ENCODE assay signal across 8 cellular contexts in the genomic region with DNA sequence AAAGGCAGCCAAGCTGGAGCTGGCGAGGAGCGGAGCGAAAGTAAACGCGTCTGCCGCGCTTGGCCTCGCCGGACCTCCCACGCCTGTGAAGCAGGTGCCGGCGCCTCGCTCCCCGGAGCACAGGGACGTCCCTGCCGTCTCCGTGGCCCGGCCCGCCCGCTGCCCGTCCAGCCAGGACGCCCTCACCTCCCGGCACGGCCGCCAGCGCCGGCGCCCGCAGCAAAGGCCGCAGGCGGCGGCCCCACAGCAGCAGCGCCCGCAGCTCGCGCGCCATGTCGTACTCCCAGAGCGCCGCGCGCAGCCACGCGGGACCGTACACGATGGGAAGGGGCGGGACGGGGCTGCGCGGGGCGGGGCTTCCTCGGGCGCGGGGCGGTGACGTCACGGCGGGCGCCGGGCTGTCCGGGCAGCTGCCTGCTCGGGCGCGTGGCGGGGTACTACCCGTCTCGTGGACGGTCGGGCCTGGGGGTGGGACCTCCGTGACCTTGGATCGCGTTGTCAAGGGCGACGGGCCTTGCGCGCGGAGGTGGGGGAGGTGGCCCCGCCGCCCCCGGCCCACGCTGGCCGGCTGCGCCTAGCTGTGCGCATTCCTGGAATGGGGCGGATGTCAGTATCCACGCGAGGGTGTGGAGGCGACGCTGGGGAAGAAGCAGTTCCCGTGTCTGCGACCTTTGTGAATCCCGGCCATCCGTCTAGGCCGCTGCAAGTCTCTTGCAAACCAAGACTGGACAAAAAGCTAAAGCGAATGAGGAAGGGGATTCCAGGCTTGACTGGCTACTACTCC. TPM values are rescaled to one million over a fixed set of nuclear protein-coding genes. Genes with fewer than 3 reads are reported as not detected.
DNase-seq lines count a peak whose midpoint lies in the region; ATAC-seq and TF ChIP-seq lines count a peak whose summit lies in the region.

TSS of gene TRAP1 (minus strand) at position 290 of the 784 bp plus-strand sequence. CDS start at position 274, 16 bp downstream.

- peak within 1 kb of the TSS; percentile 77 for H3K4me3 Mint-ChIP-seq in activated T-helper 17 cell treated with anti-CD3 and anti-CD28 coated beads, Interleukin-2, amount 50 U/mL, for 72 hours
- H3K4me3 Mint-ChIP-seq in natural killer cell, result peak within 1 kb of the TSS; percentile 86
- H3K4me3 Mint-ChIP-seq in stimulated activated naive B cell treated with anti-CD40 and anti-IgM and Interleukin-4, amounts not matched to agents 10 μg/mL and 1 μg/mL and 100 μg/mL, for 72 hours, result peak within 1 kb of the TSS; percentile 90 to 98

- H3K36me3 Mint-ChIP-seq in activated T-helper 17 cell treated with anti-CD3 and anti-CD28 coated beads, Interleukin-2, amount 50 U/mL, for 72 hours (ENCODE audit: low read depth), result peaks cover 30% of the 10 kb centered on the region
- H3K36me3 Mint-ChIP-seq in natural killer cell, result no peaks in the 10 kb centered on the region
- H3K36me3 Mint-ChIP-seq in stimulated activated naive B cell treated with anti-CD40 and anti-IgM and Interleukin-4, amounts not matched to agents 10 μg/mL and 1 μg/mL and 100 μg/mL, for 72 hours, result peaks cover 13 to 27% of the 10 kb centered on the region in 2 donors

- no peaks in the 10 kb centered on the region for H3K9me3 Mint-ChIP-seq in activated T-helper 17 cell treated with anti-CD3 and anti-CD28 coated beads, Interleukin-2, amount 50 U/mL, for 72 hours
- H3K9me3 Mint-ChIP-seq in natural killer cell, result no peaks in the 10 kb centered on the region
- H3K9me3 Mint-ChIP-seq in stimulated activated naive B cell treated with anti-CD40 and anti-IgM and Interleukin-4, amounts not matched to agents 10 μg/mL and 1 μg/mL and 100 μg/mL, for 72 hours, result no peaks in the 10 kb centered on the region

- intact Hi-C loops in natural killer cell (cut with micrococcal nuclease), result no loop called here

- TF ChIP-seq RAD21 in Ishikawa (IDR thresholded peaks at IDR 0.05; ENCODE audit: low read depth), result no peak

- H3K4me3 ChIP-seq in fibroblast of mammary gland (ENCODE audit: control insufficient read depth, low read depth, low read length), result peak within 1 kb of the TSS; percentile 84

- H3K4me1 Mint-ChIP-seq in activated T-helper 17 cell treated with anti-CD3 and anti-CD28 coated beads, Interleukin-2, amount 50 U/mL, for 72 hours, result peaks cover 22% of the 10 kb centered on the region
- peaks cover 16 to 22% of the 10 kb centered on the region in 2 donors for H3K4me1 Mint-ChIP-seq in natural killer cell
- H3K4me1 Mint-ChIP-seq in stimulated activated naive B cell treated with anti-CD40 and anti-IgM and Interleukin-4, amounts not matched to agents 10 μg/mL and 1 μg/mL and 100 μg/mL, for 72 hours, result peaks cover 15 to 45% of the 10 kb centered on the region in 2 donors

- no peaks in the 10 kb centered on the region for H3K27me3 Mint-ChIP-seq in activated T-helper 17 cell treated with anti-CD3 and anti-CD28 coated beads, Interleukin-2, amount 50 U/mL, for 72 hours
- no peaks in the 10 kb centered on the region for H3K27me3 Mint-ChIP-seq in natural killer cell (ENCODE audit: low read depth in 2 of 2)
- no peaks in the 10 kb centered on the region for H3K27me3 Mint-ChIP-seq in stimulated activated naive B cell treated with anti-CD40 and anti-IgM and Interleukin-4, amounts not matched to agents 10 μg/mL and 1 μg/mL and 100 μg/mL, for 72 hours

- DNase-seq in DMS114 treated with DMSO at 0.1 percent for 48 hours (lab: John Stamatoyannopoulos, UW; ENCODE audit: unreplicated experiment), result peak; percentile 57
- DNase-seq in RPMI7951 (ENCODE audit: low read depth), result peak; percentile 73
- peak; percentile 68 for DNase-seq in fibroblast of mammary gland (ENCODE audit: low read depth)
- peak; percentile 92 for DNase-seq in natural killer cell
- DNase-seq in stimulated activated naive B cell treated with anti-CD40 and anti-IgM and Interleukin-4, amounts not matched to agents 10 μg/mL and 1 μg/mL and 100 μg/mL, for 72 hours, result peak; percentile 85

- peak within 1 kb of the TSS; percentile 88 for H3K27ac Mint-ChIP-seq in activated T-helper 17 cell treated with anti-CD3 and anti-CD28 coated beads, Interleukin-2, amount 50 U/mL, for 72 hours
- H3K27ac Mint-ChIP-seq in natural killer cell, result peak within 1 kb of the TSS; percentile 57 to 68
- peak within 1 kb of the TSS; percentile 95 for H3K27ac Mint-ChIP-seq in stimulated activated naive B cell treated with anti-CD40 and anti-IgM and Interleukin-4, amounts not matched to agents 10 μg/mL and 1 μg/mL and 100 μg/mL, for 72 hours

- ATAC-seq in GM21528 (IDR thresholded peaks at IDR 0.05; ENCODE audit: low FRiP score, unreplicated experiment) (peak; percentile 81), natural killer cell (peak; percentile 97 to 99 (median 97))
- peak; percentile 96 for ATAC-seq in activated T-helper 17 cell treated with anti-CD3 and anti-CD28 coated beads, Interleukin-2, amount 50 U/mL, for 72 hours (replicated peaks)
- ATAC-seq in stimulated activated naive B cell treated with anti-CD40 and anti-IgM and Interleukin-4, amounts not matched to agents 10 μg/mL and 1 μg/mL and 100 μg/mL, for 72 hours (replicated peaks), result peak; percentile 95 to 97

- TF ChIP-seq CTCF in fibroblast of mammary gland (conservative IDR thresholded peaks at IDR 0.05; ENCODE audit: control insufficient read depth, insufficient read depth, low read depth, low read length) (no peak), natural killer cell (IDR thresholded peaks at IDR 0.05) (no peak)

- no peak for TF ChIP-seq EP300 in Ishikawa (IDR thresholded peaks at IDR 0.05; ENCODE audit: borderline replicate concordance)

TF ChIP-seq in Ishikawa, 13 proteins besides CTCF, POLR2A, EP300 and RAD21:
- TF ChIP-seq USF1 (IDR thresholded peaks at IDR 0.05), result no peak
- TF ChIP-seq FOXM1 (IDR thresholded peaks at IDR 0.05; ENCODE audit: borderline replicate concordance, low read depth), result no peak
- TF ChIP-seq NFIC (IDR thresholded peaks at IDR 0.05), result no peak
- TF ChIP-seq, protein P1, sequence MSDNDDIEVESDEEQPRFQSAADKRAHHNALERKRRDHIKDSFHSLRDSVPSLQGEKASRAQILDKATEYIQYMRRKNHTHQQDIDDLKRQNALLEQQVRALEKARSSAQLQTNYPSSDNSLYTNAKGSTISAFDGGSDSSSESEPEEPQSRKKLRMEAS (IDR thresholded peaks at IDR 0.05), result peak; percentile 92
- TF ChIP-seq TAF1 (IDR thresholded peaks at IDR 0.05; ENCODE audit: low read depth), result no peak; the same call in 1 of the 2 replicates
- TF ChIP-seq YY1 (IDR thresholded peaks at IDR 0.05; ENCODE audit: low read depth), result peak; percentile 87
- TF ChIP-seq CEBPB (IDR thresholded peaks at IDR 0.05), result no peak
- peak; percentile 37 for TF ChIP-seq TEAD4 (IDR thresholded peaks at IDR 0.05)
- peak; percentile 37 for TF ChIP-seq ZBTB7A (IDR thresholded peaks at IDR 0.05; ENCODE audit: low read depth)
- TF ChIP-seq EGR1 (IDR thresholded peaks at IDR 0.05), result peak; percentile 36; the same call in 1 of the 2 replicates
- TF ChIP-seq CREB1 (IDR thresholded peaks at IDR 0.05; ENCODE audit: low read depth), result peak; percentile 69; the same call in 1 of the 2 replicates
- TF ChIP-seq TCF12 (IDR thresholded peaks at IDR 0.05; ENCODE audit: low read depth), result no peak
- TF ChIP-seq, protein P2, sequence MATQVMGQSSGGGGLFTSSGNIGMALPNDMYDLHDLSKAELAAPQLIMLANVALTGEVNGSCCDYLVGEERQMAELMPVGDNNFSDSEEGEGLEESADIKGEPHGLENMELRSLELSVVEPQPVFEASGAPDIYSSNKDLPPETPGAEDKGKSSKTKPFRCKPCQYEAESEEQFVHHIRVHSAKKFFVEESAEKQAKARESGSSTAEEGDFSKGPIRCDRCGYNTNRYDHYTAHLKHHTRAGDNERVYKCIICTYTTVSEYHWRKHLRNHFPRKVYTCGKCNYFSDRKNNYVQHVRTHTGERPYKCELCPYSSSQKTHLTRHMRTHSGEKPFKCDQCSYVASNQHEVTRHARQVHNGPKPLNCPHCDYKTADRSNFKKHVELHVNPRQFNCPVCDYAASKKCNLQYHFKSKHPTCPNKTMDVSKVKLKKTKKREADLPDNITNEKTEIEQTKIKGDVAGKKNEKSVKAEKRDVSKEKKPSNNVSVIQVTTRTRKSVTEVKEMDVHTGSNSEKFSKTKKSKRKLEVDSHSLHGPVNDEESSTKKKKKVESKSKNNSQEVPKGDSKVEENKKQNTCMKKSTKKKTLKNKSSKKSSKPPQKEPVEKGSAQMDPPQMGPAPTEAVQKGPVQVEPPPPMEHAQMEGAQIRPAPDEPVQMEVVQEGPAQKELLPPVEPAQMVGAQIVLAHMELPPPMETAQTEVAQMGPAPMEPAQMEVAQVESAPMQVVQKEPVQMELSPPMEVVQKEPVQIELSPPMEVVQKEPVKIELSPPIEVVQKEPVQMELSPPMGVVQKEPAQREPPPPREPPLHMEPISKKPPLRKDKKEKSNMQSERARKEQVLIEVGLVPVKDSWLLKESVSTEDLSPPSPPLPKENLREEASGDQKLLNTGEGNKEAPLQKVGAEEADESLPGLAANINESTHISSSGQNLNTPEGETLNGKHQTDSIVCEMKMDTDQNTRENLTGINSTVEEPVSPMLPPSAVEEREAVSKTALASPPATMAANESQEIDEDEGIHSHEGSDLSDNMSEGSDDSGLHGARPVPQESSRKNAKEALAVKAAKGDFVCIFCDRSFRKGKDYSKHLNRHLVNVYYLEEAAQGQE (IDR thresholded peaks at IDR 0.05; ENCODE audit: low read depth), result no peak
TF ChIP-seq in Ishikawa: peak in this region for 6.

RNA-seq across cellular contexts. Expression of gene TRAP1, which starts in this region (rescaled TPM):
- 37.9 and 48.7 TPM in 2 replicates for total RNA-seq in RPMI7951 (2014; rRNA removed; shearing (Covaris generic))
- total RNA-seq in activated T-helper 17 cell treated with anti-CD3 and anti-CD28 coated beads, Interleukin-2, amount 50 U/mL, for 72 hours, result 100 to 1,000 TPM; 124 to 238 TPM
- total RNA-seq in natural killer cell, result 10 to 100 TPM; 33.7 to 56.7 (median 54.6) TPM

Comparison
In these comparisons a context has a peak if more than half of its experiments do, and no peak if none do; other contexts are left out.
1. Peak in every context shown above with its lines: DNase-seq, ATAC-seq and H3K4me3 ChIP-seq.